ENCODE assay signal across 13 cellular contexts in the genomic region with DNA sequence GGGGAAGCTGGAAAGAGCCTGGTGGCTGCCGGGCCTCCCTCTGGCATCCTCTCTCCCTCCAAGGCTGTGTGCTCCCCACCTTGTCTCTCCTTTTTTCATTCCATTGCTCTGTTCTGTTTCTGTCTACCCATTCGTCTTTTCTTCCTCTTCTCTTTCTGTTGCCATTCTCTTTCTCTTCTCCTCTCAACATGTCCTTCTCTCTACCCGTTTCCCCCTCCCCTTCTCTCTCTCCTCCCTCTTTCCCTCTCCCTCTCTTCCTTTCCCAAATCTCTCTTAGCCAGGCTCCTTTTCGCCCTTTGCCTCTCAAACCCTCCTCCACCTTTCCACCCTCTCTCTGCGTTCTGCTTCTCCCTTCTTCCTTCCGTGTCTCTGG. TPM values are rescaled to one million over a fixed set of nuclear protein-coding genes. Genes with fewer than 3 reads are reported as not detected.
DNase-seq lines count a peak whose midpoint lies in the region; ATAC-seq and TF ChIP-seq lines count a peak whose summit lies in the region.
"Had no signal": no experiment of that assay in that cellular context is flagged by ENCODE, and none has a peak within 500 bp of the region (broad histone marks: within the 10 kb centered on the region; RNA-seq: fewer than 3 reads in every experiment).

No MANE protein-coding gene starts in this region.

- RAD21 ChIA-PET in HCT116 (lab: Charles Lee; ENCODE audit: low non-redundant PET in 1 of 2, low total read pairs in 2 of 2, uncharacterized antibody in 2 of 2, unreplicated experiment in 2 of 2) = no interaction called here

- H3K27me3 ChIP-seq in HCT116 (ENCODE audit: insufficient read depth, low read length) = no peaks in the 10 kb centered on the region
- H3K27me3 ChIP-seq in OCI-LY3 (ENCODE audit: low read depth, low read length) = peaks cover 9% of the 10 kb centered on the region; the same call in 1 of the 2 replicates
- no peaks in the 10 kb centered on the region for H3K27me3 ChIP-seq in vagina

- no peak overlapping the region for H3K27ac ChIP-seq in HCT116 (ENCODE audit: low read depth, low read length)
- no peak overlapping the region for H3K27ac ChIP-seq in OCI-LY3 (ENCODE audit: low read length)
- H3K27ac ChIP-seq in vagina = no peak overlapping the region
- H3K27ac ChIP-seq: GM23248 had no signal

- H3K4me3 Mint-ChIP-seq in dendritic cell treated with granulocyte-macrophage colony-stimulating factor and Interleukin-4, amounts not matched to agents 40 ng/mL and 50 ng/mL, for 4 days = no peak overlapping the region
- H3K4me3 Mint-ChIP-seq: CD8-positive, alpha-beta memory T cell had no signal

- DNase-seq in HCT116 (ENCODE audit: low read depth, low spot score) = no peak
- peak; percentile 8 to 25 for DNase-seq in vagina (ENCODE audit: extremely low spot score in 2 of 2)
- no peak for DNase-seq in activated gamma-delta T cell (lab: John Stamatoyannopoulos, UW)
- DNase-seq in activated CD4-positive, alpha-beta T cell treated with anti-CD3 and anti-CD28 coated beads for 1 hour = no peak
- DNase-seq: CD8-positive, alpha-beta memory T cell; H7 had no signal

- H3K4me1 ChIP-seq in HCT116 (ENCODE audit: control insufficient read depth in 1 of 2, insufficient read depth in 2 of 2, low read length in 2 of 2) (peaks cover 0 to 11% of the 10 kb centered on the region in 2 experiments; a peak in 3 of 4 replicates), OCI-LY3 (ENCODE audit: low read length) (peaks cover 50% of the 10 kb centered on the region), vagina (no peaks in the 10 kb centered on the region)

- no peaks in the 10 kb centered on the region for H3K9me3 Mint-ChIP-seq in dendritic cell treated with granulocyte-macrophage colony-stimulating factor and Interleukin-4, amounts not matched to agents 40 ng/mL and 50 ng/mL, for 4 days
- H3K9me3 Mint-ChIP-seq: CD8-positive, alpha-beta memory T cell had no signal

- no peak for TF ChIP-seq POLR2A in HCT116 (IDR thresholded peaks at IDR 0.05; ENCODE audit: borderline replicate concordance, extremely low read depth, insufficient read depth, insufficient read length)
- no peak for TF ChIP-seq POLR2A in vagina (IDR thresholded peaks at IDR 0.05)

- CTCF ChIA-PET in HCT116 (lab: Charles Lee) = no interaction called here

- no peaks in the 10 kb centered on the region for H3K9me3 ChIP-seq in HCT116 (ENCODE audit: control insufficient read depth in 1 of 2, insufficient read depth in 1 of 2, low read depth in 1 of 2, low read length in 2 of 2)
- H3K9me3 ChIP-seq in OCI-LY3 (ENCODE audit: insufficient read depth, low read length) = no peaks in the 10 kb centered on the region
- no peaks in the 10 kb centered on the region for H3K9me3 ChIP-seq in vagina
- H3K9me3 ChIP-seq: Caco-2 had no signal

- ATAC-seq in HCT116 (peak; percentile 35; the same call in 1 of the 2 replicates), GM19035 (IDR thresholded peaks at IDR 0.05; ENCODE audit: unreplicated experiment) (no peak)
- ATAC-seq: K562 had no signal

- peak overlapping the region; percentile 50 for H3K27ac Mint-ChIP-seq in dendritic cell treated with granulocyte-macrophage colony-stimulating factor and Interleukin-4, amounts not matched to agents 40 ng/mL and 50 ng/mL, for 4 days
- H3K27ac Mint-ChIP-seq: CD8-positive, alpha-beta memory T cell had no signal

- H3K4me2 ChIP-seq in HCT116 (ENCODE audit: low read length) = peak overlapping the region; percentile 30; the same call in 1 of the 2 replicates
- peak overlapping the region; percentile 74 for H3K4me2 ChIP-seq in OCI-LY3 (ENCODE audit: low read length)

- no peaks in the 10 kb centered on the region for H4K20me1 ChIP-seq in HCT116 (ENCODE audit: insufficient read depth)
- no peaks in the 10 kb centered on the region for H4K20me1 ChIP-seq in OCI-LY3 (ENCODE audit: insufficient read depth, low read length)

- no peaks in the 10 kb centered on the region for H3K36me3 Mint-ChIP-seq in dendritic cell treated with granulocyte-macrophage colony-stimulating factor and Interleukin-4, amounts not matched to agents 40 ng/mL and 50 ng/mL, for 4 days (ENCODE audit: low read depth)
- H3K36me3 Mint-ChIP-seq: CD8-positive, alpha-beta memory T cell had no signal

- H3K9ac ChIP-seq in HCT116 (ENCODE audit: low read length) = no peak overlapping the region
- no peak overlapping the region for H3K9ac ChIP-seq in OCI-LY3 (ENCODE audit: low read length)
- H3K9ac ChIP-seq: GM23248 had no signal

- TF ChIP-seq CTCF in HCT116 (IDR thresholded peaks at IDR 0.05 in 2 of 3, conservative IDR thresholded peaks at IDR 0.05 in 1 of 3; ENCODE audit: borderline replicate concordance in 1 of 3, insufficient read depth in 1 of 3, low read depth in 2 of 3, low read length in 2 of 3) (no peak), OCI-LY3 (IDR thresholded peaks at IDR 0.05; ENCODE audit: low read depth, low read length) (no peak), vagina (IDR thresholded peaks at IDR 0.05) (no peak)

- no peak for TF ChIP-seq RAD21 in HCT116 (IDR thresholded peaks at IDR 0.05; ENCODE audit: low read depth)

- H3K79me2 ChIP-seq in HCT116 (ENCODE audit: insufficient read depth, low read length) = no peaks in the 10 kb centered on the region
- H3K79me2 ChIP-seq in OCI-LY3 (ENCODE audit: low read length) = no peaks in the 10 kb centered on the region

- intact Hi-C loops in HCT116 (cut with micrococcal nuclease) = no loop called here
- intact Hi-C loops in dendritic cell treated with granulocyte-macrophage colony-stimulating factor and Interleukin-4, amounts not matched to agents 40 ng/mL and 50 ng/mL, for 4 days (cut with micrococcal nuclease) = no loop called here
- intact Hi-C loops in vagina (cut with DNase I) = no loop called here

- H2AFZ ChIP-seq in HCT116 (ENCODE audit: low read depth, low read length, poor library complexity, severe bottlenecking) (no peak overlapping the region), OCI-LY3 (ENCODE audit: low read depth, low read length) (peak overlapping the region; percentile 47)
- H2AFZ ChIP-seq: GM23248 had no signal

- BruUV-seq in HCT116 (replicated peaks; lab: Mats Ljungman, UMichigan) = no TSS peak

- peaks cover 14% of the 10 kb centered on the region for H3K27me3 Mint-ChIP-seq in dendritic cell treated with granulocyte-macrophage colony-stimulating factor and Interleukin-4, amounts not matched to agents 40 ng/mL and 50 ng/mL, for 4 days

- peaks cover 47% of the 10 kb centered on the region for H3K4me1 Mint-ChIP-seq in dendritic cell treated with granulocyte-macrophage colony-stimulating factor and Interleukin-4, amounts not matched to agents 40 ng/mL and 50 ng/mL, for 4 days (ENCODE audit: low read depth)
- H3K4me1 Mint-ChIP-seq: CD8-positive, alpha-beta memory T cell had no signal

- POLR2A ChIA-PET in HCT116 (lab: Charles Lee) = no interaction called here

- no peak overlapping the region for H3K4me3 ChIP-seq in HCT116 (replicated peaks in 1 of 2; ENCODE audit: low read depth in 1 of 2, low read length in 2 of 2)
- peak overlapping the region; percentile 31; the same call in 1 of the 2 replicates for H3K4me3 ChIP-seq in OCI-LY3 (ENCODE audit: low read length)
- no peak overlapping the region for H3K4me3 ChIP-seq in vagina
- H3K4me3 ChIP-seq: GM23248, K562 had no signal

- H3K9me2 ChIP-seq in HCT116 (ENCODE audit: insufficient read depth) = no peaks in the 10 kb centered on the region

- H3K36me3 ChIP-seq in HCT116 (ENCODE audit: control insufficient read depth in 1 of 2, insufficient read depth in 2 of 2, low read length in 2 of 2) (no peaks in the 10 kb centered on the region), OCI-LY3 (replicated peaks; ENCODE audit: low read depth, low read length) (no peaks in the 10 kb centered on the region), vagina (no peaks in the 10 kb centered on the region)

TF ChIP-seq in HCT116, 20 proteins besides CTCF, POLR2A, EP300 and RAD21:
- TF ChIP-seq ZFX (IDR thresholded peaks at IDR 0.05) (no peak), EZH2phosphoT487 (IDR thresholded peaks at IDR 0.05; ENCODE audit: borderline replicate concordance) (no peak), ELF1 (IDR thresholded peaks at IDR 0.05; ENCODE audit: borderline replicate concordance, low read depth) (no peak), TCF7L2 (IDR thresholded peaks at IDR 0.05; ENCODE audit: borderline replicate concordance, extremely low read depth, insufficient read depth, insufficient read length) (no peak), SIN3A (IDR thresholded peaks at IDR 0.05; ENCODE audit: low read depth) (no peak), FOSL1 (IDR thresholded peaks at IDR 0.05; ENCODE audit: low read depth) (no peak)
- TF ChIP-seq, protein P1, sequence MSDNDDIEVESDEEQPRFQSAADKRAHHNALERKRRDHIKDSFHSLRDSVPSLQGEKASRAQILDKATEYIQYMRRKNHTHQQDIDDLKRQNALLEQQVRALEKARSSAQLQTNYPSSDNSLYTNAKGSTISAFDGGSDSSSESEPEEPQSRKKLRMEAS (IDR thresholded peaks at IDR 0.05) = no peak

RNA-seq across cellular contexts. Expression of a gene that starts 19.4 kb away (rescaled TPM):
- total RNA-seq in HCT116 (2021; ENCODE audit: unreplicated experiment) = not detected
- not detected in 2 replicates for polyA plus RNA-seq in HCT116 (2012)
- total RNA-seq in vagina = not detected
- total RNA-seq: Caco-2; CD8-positive, alpha-beta memory T cell; GM23248; K562 had no signal
- polyA plus RNA-seq: BJ; CD8-positive, alpha-beta memory T cell; GM23248; K562 had no signal

Comparison
In these comparisons a context has a peak if more than half of its experiments do, and no peak if none do; other contexts are left out.
1. DNase-seq: peak in vagina (2 of 2); none in HCT116 (single experiment), activated gamma-delta T cell (single experiment) and activated CD4-positive, alpha-beta T cell treated with anti-CD3 and anti-CD28 coated beads for 1 hour (single experiment).